ENCODE assay signal across 33 cellular contexts in the genomic region with DNA sequence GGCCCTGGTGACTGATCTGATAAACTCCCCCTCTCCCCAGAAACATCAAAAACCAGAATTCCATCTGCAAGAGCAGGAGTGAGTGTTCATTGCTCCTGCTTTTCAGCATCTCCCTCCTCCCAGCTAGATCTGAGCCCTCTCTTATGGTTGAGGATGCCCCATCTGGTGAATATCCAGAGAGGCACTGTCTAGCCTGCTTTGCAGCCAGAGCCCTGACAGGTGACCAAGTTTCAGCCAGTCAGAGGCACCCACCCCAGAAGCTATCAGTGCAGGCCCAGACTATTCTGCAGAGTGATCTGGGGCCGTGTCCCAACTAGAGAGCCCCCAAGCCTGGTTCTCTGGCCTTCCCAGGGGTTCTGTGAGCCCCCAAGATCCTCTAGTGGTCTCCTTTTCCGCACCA. TPM values are rescaled to one million over a fixed set of nuclear protein-coding genes. Genes with fewer than 3 reads are reported as not detected.
A peak's percentile ranks its signal among the peaks of the same experiment; 100 is the strongest.
DNase-seq lines count a peak whose midpoint lies in the region; ATAC-seq and TF ChIP-seq lines count a peak whose summit lies in the region.
"Had no signal": no experiment of that assay in that cellular context is flagged by ENCODE, and none has a peak within 500 bp of the region (broad histone marks: within the 10 kb centered on the region; RNA-seq: fewer than 3 reads in every experiment).

No MANE protein-coding gene starts in this region.

- WGBS in transverse colon (ENCODE audit: low coverage in 1 of 2), 2 donors, result 60 to 90% methylated on average over 1 of the region's 2 CpGs

- no peak for TF ChIP-seq EP300 in transverse colon (IDR thresholded peaks at IDR 0.05; ENCODE audit: low read depth)

- H3K9ac ChIP-seq in Karpas-422 (ENCODE audit: low read length), result peak overlapping the region; percentile 39

- TF ChIP-seq CTCF in WTC11 (IDR thresholded peaks at IDR 0.05) (no peak), transverse colon (IDR thresholded peaks at IDR 0.05) (no peak)

- no peaks in the 10 kb centered on the region for H3K9me2 ChIP-seq in Karpas-422 (replicated peaks; ENCODE audit: insufficient read depth, low read length)

- H3K27ac ChIP-seq in Karpas-422 (ENCODE audit: low read length) (no peak overlapping the region), transverse colon (no peak overlapping the region)
- H3K27ac ChIP-seq: Peyer's patch, SK-N-MC, skin epidermis, upper lobe of right lung, VCaP had no signal

- 0 out of 2 replicates have a peak overlapping the region, but pooled peaks have one; percentile 30 for H2AFZ ChIP-seq in Karpas-422 (ENCODE audit: low read length)
- H2AFZ ChIP-seq in neuron (ENCODE audit: low read depth, low read length), result peak overlapping the region; percentile 31

- H3K36me3 Mint-ChIP-seq in WTC11, result no peaks in the 10 kb centered on the region
- H3K36me3 Mint-ChIP-seq: activated CD8-positive, alpha-beta memory T cell treated with anti-CD3 and anti-CD28 coated beads, Interleukin-2, amount 10 ng/mL, durations not matched to agents 7 days and 5 days had no signal

- in situ Hi-C loops in transverse colon (cut with MboI; ENCODE audit: low pct_ligation_motif_present in 1 of 4, low pct_unique_long_range_greater_than_20kb in 1 of 4, low sequenced_read_pairs in 3 of 4), result no loop called here

- H3K79me2 ChIP-seq in Karpas-422 (ENCODE audit: low read length), result no peaks in the 10 kb centered on the region

- POLR2A ChIA-PET in WTC11 (lab: Charles Lee), result interaction anchor here (1.0 to 1.4 kb wide), 2 partner anchors 9 to 11 kb away, joined by 3 to 5 read pairs; no protein-coding TSS in a partner anchor

- peaks cover 34% of the 10 kb centered on the region for H3K27me3 Mint-ChIP-seq in WTC11 (ENCODE audit: low read depth)

- peaks cover 43% of the 10 kb centered on the region for H3K4me1 Mint-ChIP-seq in WTC11
- H3K4me1 Mint-ChIP-seq: activated CD8-positive, alpha-beta memory T cell treated with anti-CD3 and anti-CD28 coated beads, Interleukin-2, amount 10 ng/mL, durations not matched to agents 7 days and 5 days had no signal

- TF ChIP-seq POLR2A in transverse colon (IDR thresholded peaks at IDR 0.05), result no peak

- peak; percentile 70 for ATAC-seq in WTC11
- ATAC-seq in HG03457 (IDR thresholded peaks at IDR 0.05; ENCODE audit: unreplicated experiment), result no peak
- ATAC-seq: activated CD8-positive, alpha-beta memory T cell treated with anti-CD3 and anti-CD28 coated beads, Interleukin-2, amount 10 ng/mL, durations not matched to agents 7 days and 5 days; upper lobe of right lung had no signal

- peaks cover 23% of the 10 kb centered on the region for H3K4me1 ChIP-seq in Karpas-422 (ENCODE audit: low read length)
- H3K4me1 ChIP-seq in neuron (ENCODE audit: insufficient read depth, low read length), result peaks cover 21% of the 10 kb centered on the region
- no peaks in the 10 kb centered on the region for H3K4me1 ChIP-seq in transverse colon
- H3K4me1 ChIP-seq: Peyer's patch, upper lobe of right lung had no signal

- no peaks in the 10 kb centered on the region for H4K20me1 ChIP-seq in Karpas-422 (ENCODE audit: insufficient read depth, low read depth, low read length)

- H3K27me3 ChIP-seq in Karpas-422 (ENCODE audit: low read length) (no peaks in the 10 kb centered on the region), neuron (ENCODE audit: insufficient read depth, low read length) (no peaks in the 10 kb centered on the region), MG63 (no peaks in the 10 kb centered on the region), transverse colon (peaks cover 12% of the 10 kb centered on the region)
- H3K27me3 ChIP-seq: Peyer's patch had no signal

- CTCF ChIA-PET in WTC11 (lab: Charles Lee), result interaction anchor here (0.9 to 1.3 kb wide), 7 partner anchors 10 to 181 kb away, joined by 3 to 6 read pairs (median 5); a partner anchor contains a TSS

- H3K36me3 ChIP-seq in Karpas-422 (ENCODE audit: insufficient read depth, low read length) (no peaks in the 10 kb centered on the region), neuron (ENCODE audit: insufficient read depth, low read length) (no peaks in the 10 kb centered on the region), MG63 (no peaks in the 10 kb centered on the region), transverse colon (no peaks in the 10 kb centered on the region)
- H3K36me3 ChIP-seq: Peyer's patch, upper lobe of right lung had no signal

- intact Hi-C loops in transverse colon (cut with DNase I; ENCODE audit: low total_unique reads), result no loop called here

- no peak overlapping the region for H3K4me2 ChIP-seq in Karpas-422 (ENCODE audit: low read depth, low read length, poor library complexity, severe bottlenecking)

- no peak overlapping the region for H3K4me3 Mint-ChIP-seq in WTC11
- H3K4me3 Mint-ChIP-seq: activated CD8-positive, alpha-beta memory T cell treated with anti-CD3 and anti-CD28 coated beads, Interleukin-2, amount 10 ng/mL, durations not matched to agents 7 days and 5 days; activated T-helper 1 cell treated with anti-CD3 and anti-CD28 coated beads, Interleukin-12 subunit alpha, Interleukin-12 subunit beta, Interleukin-2, Interleukin-4 antibody, amounts not matched to agents 30 ng/mL and 10 ng/mL and 1 ng/mL, durations not matched to agents 14 hours and 24 hours and 36 hours; dendritic cell treated with granulocyte-macrophage colony-stimulating factor and Interleukin-4, amounts not matched to agents 40 ng/mL and 50 ng/mL, for 4 days; T-helper 2 cell treated with Interferon-gamma antibody and Interleukin-4, amounts not matched to agents 5 μg/mL and 100 μg/mL, for 36 hours had no signal

- peak; percentile 96 for DNase-seq in SIG-M5 treated with dmso at 0.1 percent for 504 hours (lab: John Stamatoyannopoulos, UW; ENCODE audit: unreplicated experiment)
- DNase-seq in SIG-M5 (lab: John Stamatoyannopoulos, UW), result no peak
- DNase-seq in Karpas-422, result peak; percentile 66
- DNase-seq in WTC11 (ENCODE audit: low spot score), result no peak
- DNase-seq in MG63, result no peak
- DNase-seq in transverse colon, result no peak
- DNase-seq: activated CD4-positive, alpha-beta T cell treated with anti-CD3 and anti-CD28 coated beads, Interleukin-2, amount 50 U/mL, for 1 hour; activated CD8-positive, alpha-beta memory T cell treated with anti-CD3 and anti-CD28 coated beads, Interleukin-2, amount 10 ng/mL, durations not matched to agents 7 days and 5 days; activated naive CD4-positive, alpha-beta T cell treated with anti-CD3 and anti-CD28 coated beads, Interleukin-2, amount 50 U/mL, for 16 hours; amygdala; caudate nucleus; DMS79; GOT3; mammary epithelial cell; NCI-H1105; NCI-H2029; NCI-H446 treated with DMSO at 0.1 percent for 48 hours; nucleus accumbens; Peyer's patch; stimulated activated CD4-positive, alpha-beta T cell treated with anti-CD3 and anti-CD28 coated beads, Interleukin-2, amount 100 ng/mL, for 24 hours; upper lobe of right lung had no signal

- no peak overlapping the region for H3K27ac Mint-ChIP-seq in WTC11
- H3K27ac Mint-ChIP-seq: activated CD8-positive, alpha-beta memory T cell treated with anti-CD3 and anti-CD28 coated beads, Interleukin-2, amount 10 ng/mL, durations not matched to agents 7 days and 5 days; activated T-helper 1 cell treated with anti-CD3 and anti-CD28 coated beads, Interleukin-12 subunit alpha, Interleukin-12 subunit beta, Interleukin-2, Interleukin-4 antibody, amounts not matched to agents 30 ng/mL and 10 ng/mL and 1 ng/mL, durations not matched to agents 14 hours and 24 hours and 36 hours; dendritic cell treated with granulocyte-macrophage colony-stimulating factor and Interleukin-4, amounts not matched to agents 40 ng/mL and 50 ng/mL, for 4 days; T-helper 2 cell treated with Interferon-gamma antibody and Interleukin-4, amounts not matched to agents 5 μg/mL and 100 μg/mL, for 36 hours had no signal

- H3K9me3 Mint-ChIP-seq in WTC11, result no peaks in the 10 kb centered on the region
- H3K9me3 Mint-ChIP-seq: activated T-helper 1 cell treated with anti-CD3 and anti-CD28 coated beads, Interleukin-12 subunit alpha, Interleukin-12 subunit beta, Interleukin-2, Interleukin-4 antibody, amounts not matched to agents 30 ng/mL and 10 ng/mL and 1 ng/mL, durations not matched to agents 14 hours and 24 hours and 36 hours; dendritic cell treated with granulocyte-macrophage colony-stimulating factor and Interleukin-4, amounts not matched to agents 40 ng/mL and 50 ng/mL, for 4 days; T-helper 2 cell treated with Interferon-gamma antibody and Interleukin-4, amounts not matched to agents 5 μg/mL and 100 μg/mL, for 36 hours had no signal

- no peak overlapping the region for H3K4me3 ChIP-seq in Karpas-422 (ENCODE audit: low read length)
- H3K4me3 ChIP-seq in neuron (ENCODE audit: low read length), result no peak overlapping the region
- H3K4me3 ChIP-seq in MG63, result no peak overlapping the region
- H3K4me3 ChIP-seq in transverse colon, result no peak overlapping the region
- H3K4me3 ChIP-seq: Peyer's patch, SK-N-MC, skin epidermis, upper lobe of right lung had no signal

- no peaks in the 10 kb centered on the region for H3K9me3 ChIP-seq in Karpas-422 (ENCODE audit: low read length)
- H3K9me3 ChIP-seq in neuron (ENCODE audit: low read length), result no peaks in the 10 kb centered on the region
- no peaks in the 10 kb centered on the region for H3K9me3 ChIP-seq in MG63
- H3K9me3 ChIP-seq in transverse colon, result no peaks in the 10 kb centered on the region
- H3K9me3 ChIP-seq: Peyer's patch, upper lobe of right lung had no signal

TF ChIP-seq in WTC11, 78 proteins besides CTCF, POLR2A, EP300 and RAD21:
- TF ChIP-seq, protein P1, sequence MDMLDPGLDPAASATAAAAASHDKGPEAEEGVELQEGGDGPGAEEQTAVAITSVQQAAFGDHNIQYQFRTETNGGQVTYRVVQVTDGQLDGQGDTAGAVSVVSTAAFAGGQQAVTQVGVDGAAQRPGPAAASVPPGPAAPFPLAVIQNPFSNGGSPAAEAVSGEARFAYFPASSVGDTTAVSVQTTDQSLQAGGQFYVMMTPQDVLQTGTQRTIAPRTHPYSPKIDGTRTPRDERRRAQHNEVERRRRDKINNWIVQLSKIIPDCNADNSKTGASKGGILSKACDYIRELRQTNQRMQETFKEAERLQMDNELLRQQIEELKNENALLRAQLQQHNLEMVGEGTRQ (CRISPR knock-in tag; IDR thresholded peaks at IDR 0.05), result peak; percentile 39
- TF ChIP-seq, protein P2, sequence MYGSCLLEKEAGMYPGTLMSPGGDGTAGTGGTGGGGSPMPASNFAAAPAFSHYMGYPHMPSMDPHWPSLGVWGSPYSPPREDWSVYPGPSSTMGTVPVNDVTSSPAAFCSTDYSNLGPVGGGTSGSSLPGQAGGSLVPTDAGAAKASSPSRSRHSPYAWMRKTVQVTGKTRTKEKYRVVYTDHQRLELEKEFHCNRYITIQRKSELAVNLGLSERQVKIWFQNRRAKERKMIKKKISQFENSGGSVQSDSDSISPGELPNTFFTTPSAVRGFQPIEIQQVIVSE (CRISPR knock-in tag; IDR thresholded peaks at IDR 0.05; ENCODE audit: borderline replicate concordance), result no peak

RNA-seq across cellular contexts. Expression of a gene that starts 6.4 kb away (rescaled TPM):
- total RNA-seq in Karpas-422 (2014; rRNA removed; shearing (Covaris generic); ENCODE audit: low replicate concordance), result not detected in 2 replicates
- total RNA-seq in WTC11 (2021), result 39.1 to 40.7 TPM (median 40.0 TPM) in 3 replicates
- total RNA-seq in MG63 (2014; rRNA removed; shearing (Covaris generic); ENCODE audit: low replicate concordance), result 4.8 and 10.7 TPM in 2 replicates
- 1 to 10 TPM in 3 of 4 donors, not detected in 1; 1.4 to 2.2 (median 1.5) TPM for total RNA-seq in transverse colon
- total RNA-seq: activated CD8-positive, alpha-beta memory T cell treated with anti-CD3 and anti-CD28 coated beads, Interleukin-2, amount 10 ng/mL, durations not matched to agents 7 days and 5 days; fibroblast of lung; glomerular endothelial cell; pulmonary artery endothelial cell had no signal

RNA-seq across cellular contexts. Expression of a gene that starts 56.7 kb away (rescaled TPM):
- not detected in 2 replicates for total RNA-seq in Karpas-422 (2014; rRNA removed; shearing (Covaris generic); ENCODE audit: low replicate concordance)
- total RNA-seq in WTC11 (2021) (not detected in 3 replicates), transverse colon (not detected)
- not detected in 2 replicates for total RNA-seq in MG63 (2014; rRNA removed; shearing (Covaris generic); ENCODE audit: low replicate concordance)
- total RNA-seq: activated CD8-positive, alpha-beta memory T cell treated with anti-CD3 and anti-CD28 coated beads, Interleukin-2, amount 10 ng/mL, durations not matched to agents 7 days and 5 days; activated T-helper 1 cell treated with anti-CD3 and anti-CD28 coated beads, Interleukin-12 subunit alpha, Interleukin-12 subunit beta, Interleukin-2, Interleukin-4 antibody, amounts not matched to agents 30 ng/mL and 10 ng/mL and 1 ng/mL, durations not matched to agents 14 hours and 24 hours and 36 hours; fibroblast of lung; glomerular endothelial cell; mammary epithelial cell; Peyer's patch; pulmonary artery endothelial cell; subcutaneous adipose tissue; upper lobe of right lung had no signal

Comparison
In these comparisons a context has a peak if more than half of its experiments do, and no peak if none do; other contexts are left out.
1. DNase-seq: peak in SIG-M5 treated with dmso at 0.1 percent for 504 hours (single experiment) and Karpas-422 (single experiment); none in SIG-M5 (single experiment), WTC11 (single experiment), MG63 (single experiment) and transverse colon (single experiment).